In the genomic region with DNA sequence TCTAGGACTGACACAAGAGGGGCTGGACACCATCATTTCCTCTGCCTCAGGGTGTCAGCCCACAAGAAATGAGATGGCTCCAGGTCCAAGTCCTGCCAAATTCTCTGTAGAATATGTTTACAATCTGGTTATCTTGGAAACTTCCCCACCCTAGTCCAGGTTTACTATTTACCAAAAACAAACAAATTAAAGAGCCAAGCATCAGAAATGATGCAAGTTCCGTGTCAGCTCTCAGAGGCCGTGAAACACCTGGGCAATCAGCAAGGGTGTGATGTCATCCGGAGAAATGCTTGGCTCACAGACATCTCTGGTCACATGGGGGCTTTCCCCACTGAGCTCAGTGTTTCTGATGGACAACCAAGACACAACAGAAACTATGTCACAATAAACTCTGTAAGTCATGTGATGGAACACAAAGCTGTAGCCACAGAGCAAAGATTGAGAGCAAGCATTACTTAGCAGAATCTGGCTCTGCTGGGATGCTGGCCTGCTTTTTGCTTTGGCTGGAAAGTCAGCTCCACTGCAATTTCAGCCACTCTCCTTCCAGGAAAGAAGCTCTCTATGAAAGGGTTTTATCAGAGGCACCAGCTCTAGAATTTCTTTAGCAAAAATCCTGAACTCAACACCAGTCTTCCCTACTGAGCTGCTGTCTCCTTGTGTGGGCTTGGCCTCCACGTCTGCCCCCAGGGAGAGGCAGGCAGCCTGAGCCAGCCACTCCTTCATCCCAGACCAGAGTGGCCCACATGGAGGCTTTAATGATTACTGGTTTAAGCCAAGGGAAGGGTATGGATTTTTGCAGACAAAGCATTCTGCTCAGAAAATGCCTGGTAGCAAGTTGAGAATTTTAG, we compare ENCODE assay signal across 8 cellular contexts. TPM values are rescaled to one million over a fixed set of nuclear protein-coding genes. Genes with fewer than 3 reads are reported as not detected.
DNase-seq lines count a peak whose midpoint lies in the region; ATAC-seq and TF ChIP-seq lines count a peak whose summit lies in the region.

No MANE protein-coding gene starts in this region.

- H3K27ac ChIP-seq in HUES48 (ENCODE audit: low read depth, low read length) (peak overlapping the region; percentile 53), stomach (peak overlapping the region in 4 of 5 donors; percentile 25 to 58 (median 42))

- intact Hi-C loops in stomach (cut with DNase I; ENCODE audit: low total_unique reads) = no loop called here

- no peaks in the 10 kb centered on the region for H3K9me3 ChIP-seq in HUES48 (ENCODE audit: control insufficient read depth, insufficient read depth, low read length)
- no peaks in the 10 kb centered on the region for H3K9me3 ChIP-seq in adipocyte (ENCODE audit: control insufficient read depth, low read length)
- H3K9me3 ChIP-seq in stomach = no peaks in the 10 kb centered on the region

- H3K9ac ChIP-seq in HUES48 (ENCODE audit: low read depth, low read length) = no peak overlapping the region
- H3K9ac ChIP-seq in adipocyte (ENCODE audit: low read length) = no peak overlapping the region

- H3K27me3 ChIP-seq in HUES48 (ENCODE audit: control insufficient read depth, insufficient read depth, low read length) (no peaks in the 10 kb centered on the region), adipocyte (replicated peaks; ENCODE audit: control insufficient read depth, insufficient read depth, low read length) (no peaks in the 10 kb centered on the region), stomach (no peaks in the 10 kb centered on the region)

- ATAC-seq in GM21367 (IDR thresholded peaks at IDR 0.05; ENCODE audit: unreplicated experiment) = peak; percentile 61

- 31 to 43% (median 39%) methylated on average over 4 of the region's 4 CpGs for WGBS in stomach, 5 donors

- TF ChIP-seq EP300 in stomach (IDR thresholded peaks at IDR 0.05) = no peak

- H3K4me3 ChIP-seq in HUES48 (ENCODE audit: low read depth, low read length) (no peak overlapping the region), adipocyte (ENCODE audit: low read length) (peak overlapping the region; percentile 0), stomach (no peak overlapping the region)

- TF ChIP-seq CTCF in stomach (IDR thresholded peaks at IDR 0.05) = no peak

- DNase-seq in DMS 273 (lab: John Stamatoyannopoulos, UW; ENCODE audit: unreplicated experiment) (peak; percentile 33), DMS 273 treated with DMSO at 0.1 percent for 48 hours (lab: John Stamatoyannopoulos, UW) (no peak), adipocyte (ENCODE audit: low read depth) (peak; percentile 86), iris pigment epithelial cell (ENCODE audit: low read depth) (peak; percentile 96), stomach (peak; percentile 60), NCI-H1694 treated with DMSO at 0.1 percent for 48 hours (lab: John Stamatoyannopoulos, UW) (no peak)

- no peak for TF ChIP-seq POLR2A in stomach (IDR thresholded peaks at IDR 0.05)

- H3K4me1 ChIP-seq in HUES48 (ENCODE audit: control insufficient read depth, insufficient read depth, low read length) (no peaks in the 10 kb centered on the region), adipocyte (ENCODE audit: control insufficient read depth, insufficient read depth, low read length) (peaks cover 23% of the 10 kb centered on the region), stomach (peaks cover 9 to 32% (median 16%) of the 10 kb centered on the region in 4 donors)

- H3K36me3 ChIP-seq in HUES48 (ENCODE audit: control insufficient read depth, insufficient read depth, low read length) (no peaks in the 10 kb centered on the region), adipocyte (ENCODE audit: control insufficient read depth, insufficient read depth, low read length, severe bottlenecking) (no peaks in the 10 kb centered on the region), stomach (no peaks in the 10 kb centered on the region)

RNA-seq across cellular contexts. Expression of gene NENF, which starts 55.9 kb away (rescaled TPM):
- total RNA-seq in stomach = 10 to 100 TPM in 4 of 5 donors, 1 to 10 TPM in 1; 6.4 to 40.6 (median 35.1) TPM
- polyA plus RNA-seq in stomach = 10 to 100 TPM; 71.1 to 96.5 (median 95.1) TPM

Comparison
In these comparisons a context has a peak if more than half of its experiments do, and no peak if none do; other contexts are left out.
1. DNase-seq: peak in DMS 273 (single experiment), adipocyte (single experiment), iris pigment epithelial cell (single experiment) and stomach (single experiment); none in DMS 273 treated with DMSO at 0.1 percent for 48 hours (single experiment) and NCI-H1694 treated with DMSO at 0.1 percent for 48 hours (single experiment).